In the genomic region with DNA sequence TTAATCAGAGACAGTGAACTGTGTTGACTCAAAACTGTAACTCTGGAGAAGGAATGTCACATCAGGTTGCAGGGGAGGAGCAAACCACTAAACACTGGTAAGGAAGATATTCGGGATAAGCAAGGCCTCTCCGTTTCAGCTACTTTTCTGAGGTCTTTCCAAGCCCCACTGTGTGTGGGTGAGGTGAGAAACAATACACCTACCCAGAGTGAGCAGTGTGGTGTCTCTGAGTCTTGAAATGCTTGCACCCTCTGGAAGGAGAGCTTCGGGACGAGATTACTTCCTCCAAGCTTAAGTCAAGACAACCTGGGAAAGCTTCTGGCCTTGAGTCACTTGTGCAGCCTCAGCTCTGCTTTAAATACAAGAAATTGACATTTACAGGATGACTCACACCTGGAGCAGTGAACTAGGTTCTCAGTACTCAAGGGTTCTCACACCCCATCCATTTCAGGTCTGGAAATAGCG, we compare ENCODE assay signal across 10 cellular contexts. TPM values are rescaled to one million over a fixed set of nuclear protein-coding genes. Genes with fewer than 3 reads are reported as not detected.
DNase-seq lines count a peak whose midpoint lies in the region; ATAC-seq, FAIRE-seq and TF ChIP-seq lines count a peak whose summit lies in the region.
"Had no signal": no experiment of that assay in that cellular context is flagged by ENCODE, and none has a peak within 500 bp of the region (broad histone marks: within the 10 kb centered on the region; RNA-seq: fewer than 3 reads in every experiment).

No MANE protein-coding gene starts in this region.

- peak; percentile 63 for DNase-seq in HTR-8/SVneo (ENCODE audit: insufficient read length, low spot score)
- no peak for DNase-seq in breast epithelium (ENCODE audit: low spot score in 2 of 2)
- no peak for DNase-seq in sciatic nerve (ENCODE audit: low spot score)
- DNase-seq in mesenteric fat pad (ENCODE audit: low spot score): no peak
- DNase-seq: left cardiac atrium had no signal

- H3K9me3 ChIP-seq in breast epithelium (no peaks in the 10 kb centered on the region), mucosa of rectum (ENCODE audit: control insufficient read depth in 2 of 2, low read length in 2 of 2) (no peaks in the 10 kb centered on the region)

- H3K27me3 ChIP-seq in breast epithelium (no peaks in the 10 kb centered on the region), mucosa of rectum (ENCODE audit: control insufficient read depth in 2 of 2, insufficient read depth in 2 of 2, low read length in 2 of 2) (no peaks in the 10 kb centered on the region)

- TF ChIP-seq CTCF in C4-2B (conservative IDR thresholded peaks at IDR 0.05) (no peak), breast epithelium (IDR thresholded peaks at IDR 0.05) (no peak)

- H3K4me1 ChIP-seq in breast epithelium (peaks cover 5 to 37% of the 10 kb centered on the region in 2 donors), mucosa of rectum (ENCODE audit: control insufficient read depth in 2 of 2, insufficient read depth in 2 of 2, low read length in 2 of 2) (peaks cover 57 to 64% of the 10 kb centered on the region in 2 donors)

- peak overlapping the region; percentile 36 to 57 for H3K9ac ChIP-seq in mucosa of rectum (ENCODE audit: low read depth in 1 of 2, low read length in 2 of 2)

- no peaks in the 10 kb centered on the region for H3K36me3 ChIP-seq in breast epithelium
- no peaks in the 10 kb centered on the region for H3K36me3 ChIP-seq in mucosa of rectum (ENCODE audit: control insufficient read depth in 2 of 2, insufficient read depth in 2 of 2, low read length in 2 of 2)

- TF ChIP-seq POLR2A in breast epithelium (IDR thresholded peaks at IDR 0.05) (no peak), GM18505 (IDR thresholded peaks at IDR 0.05; ENCODE audit: borderline replicate concordance, extremely low read depth, insufficient read depth, insufficient read length) (no peak)

- ATAC-seq in sciatic nerve (no peak), HG03280 (IDR thresholded peaks at IDR 0.05; ENCODE audit: unreplicated experiment) (no peak), GM18505 (IDR thresholded peaks at IDR 0.05; ENCODE audit: unreplicated experiment) (no peak)
- ATAC-seq: left cardiac atrium had no signal

- intact Hi-C loops in breast epithelium (cut with DNase I; ENCODE audit: low total_unique reads) (no loop called here), sciatic nerve (cut with DNase I) (no loop called here)

- FAIRE-seq in HTR-8/SVneo (lab: Jason Lieb, UNC): no peak

- H3K4me3 ChIP-seq in breast epithelium (no peak overlapping the region), mucosa of rectum (ENCODE audit: low read length in 2 of 2) (peak overlapping the region; percentile 39 to 44)

- H3K27ac ChIP-seq in C4-2B (peak overlapping the region; percentile 92), breast epithelium (peak overlapping the region; percentile 69 to 97), mucosa of rectum (ENCODE audit: low read depth in 2 of 2, low read length in 2 of 2) (peak overlapping the region; percentile 83 to 86)

RNA-seq across cellular contexts. Expression of a gene that starts 2.5 kb away (rescaled TPM):
- total RNA-seq in breast epithelium (10 to 100 TPM in 1 of 3 donors, 1 to 10 TPM in 2; 4.3 to 12.3 (median 6.9) TPM), sciatic nerve (19.1 TPM), mesenteric fat pad (8.7 TPM)

RNA-seq across cellular contexts. Expression of a gene that starts 57.4 kb away (rescaled TPM):
- total RNA-seq in breast epithelium: under 1 TPM in 1 of 3 donors, not detected in 2; 0.44 TPM
- not detected for total RNA-seq in sciatic nerve
- not detected for total RNA-seq in mesenteric fat pad
- total RNA-seq: left cardiac atrium, SK-MEL-5 had no signal

Comparison
In these comparisons a context has a peak if more than half of its experiments do, and no peak if none do; other contexts are left out.
1. H3K4me3 ChIP-seq: peak in mucosa of rectum (2 of 2); none in breast epithelium (0 of 3).
2. Peak in every context shown above with its lines, with median percentiles within 50 percentile points of each other: H3K27ac ChIP-seq.